In the genomic region with DNA sequence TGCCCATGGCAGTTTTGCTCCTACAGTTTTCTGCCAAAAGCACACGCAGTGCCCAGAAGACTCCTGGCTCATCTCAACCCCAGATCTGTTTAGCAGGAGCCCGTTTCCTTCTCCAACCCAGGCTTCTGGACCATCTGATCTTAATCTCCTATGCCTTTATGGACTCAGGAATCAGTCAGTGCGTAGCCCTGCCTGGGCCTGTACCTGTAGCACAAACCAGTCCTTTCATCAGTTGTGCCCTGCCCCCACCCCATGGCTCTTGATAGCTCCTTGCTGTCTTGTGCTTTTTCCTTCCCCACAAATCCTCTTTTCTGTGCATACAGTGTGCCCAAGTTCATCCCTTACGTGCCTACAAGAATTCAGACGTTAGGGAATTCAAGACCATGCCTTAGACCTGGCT, we compare ENCODE assay signal across 8 cellular contexts. TPM values are rescaled to one million over a fixed set of nuclear protein-coding genes. Genes with fewer than 3 reads are reported as not detected.
DNase-seq lines count a peak whose midpoint lies in the region; ATAC-seq, FAIRE-seq and TF ChIP-seq lines count a peak whose summit lies in the region.

No MANE protein-coding gene starts in this region.

- no TSS peak for BruUV-seq in GM12878 (replicated peaks; lab: Mats Ljungman, UMichigan)

- H3K27me3 Mint-ChIP-seq in memory B cell, result peaks cover 1% of the 10 kb centered on the region

- H3K36me3 ChIP-seq in left ventricle myocardium inferior, result peaks cover 28% of the 10 kb centered on the region
- H3K36me3 ChIP-seq in GM12878 (ENCODE audit: control insufficient read depth in 2 of 2, insufficient read depth in 2 of 2, low read length in 1 of 2), result no peaks in the 10 kb centered on the region; a peak in 1 of 4 replicates
- no peaks in the 10 kb centered on the region for H3K36me3 ChIP-seq in uterus

- in situ Hi-C loops in GM12878 (cut with MboI), result no loop called here

- no peak for FAIRE-seq in GM12878 (lab: Jason Lieb, UNC)

- H3K79me2 ChIP-seq in GM12878 (ENCODE audit: control insufficient read depth, insufficient read depth, low read length), result peaks cover 25% of the 10 kb centered on the region

- no peak for TF ChIP-seq EP300 in GM12878 (IDR thresholded peaks at IDR 0.05; ENCODE audit: borderline replicate concordance in 1 of 2, control insufficient read depth in 1 of 2, low read depth in 2 of 2, low read length in 2 of 2)

- RAD21 ChIA-PET in GM12878 (lab: Charles Lee; ENCODE audit: unreplicated experiment), result interaction anchor here (1.2 kb wide), 1 partner anchor 11 kb away, joined by 3 read pairs; no protein-coding TSS in a partner anchor

- H3K36me3 Mint-ChIP-seq in memory B cell, result peaks cover 32% of the 10 kb centered on the region

- DNase-seq in left ventricle myocardium inferior (no peak), left cardiac atrium (no peak), GM12878 (ENCODE audit: low read depth, low spot score) (no peak), memory B cell (ENCODE audit: low spot score in 2 of 2) (no peak), uterus (no peak), NCI-H1694 treated with DMSO at 0.1 percent for 48 hours (lab: John Stamatoyannopoulos, UW) (no peak)

- H3K9me3 ChIP-seq in left ventricle myocardium inferior (replicated peaks) (peaks cover 30% of the 10 kb centered on the region), GM12878 (replicated peaks; ENCODE audit: control insufficient read depth, insufficient read depth, low read length) (peaks cover 22% of the 10 kb centered on the region; the same call in 2 of the 3 replicates), uterus (no peaks in the 10 kb centered on the region)

- H3K4me2 ChIP-seq in GM12878 (ENCODE audit: control insufficient read depth, insufficient read depth), result peak overlapping the region; percentile 64

- peaks cover 8% of the 10 kb centered on the region for H3K9me3 Mint-ChIP-seq in memory B cell

- CTCF ChIA-PET in GM12878 (lab: Yijun Ruan, JAX), result no interaction called here

- peak overlapping the region; percentile 80 for H3K9ac ChIP-seq in GM12878 (ENCODE audit: control insufficient read depth, insufficient read depth, low read length)

- no peak for ATAC-seq in left cardiac atrium
- no peak for ATAC-seq in GM12878
- no peak for ATAC-seq in memory B cell (ENCODE audit: low read depth)
- ATAC-seq in HG03520 (IDR thresholded peaks at IDR 0.05; ENCODE audit: unreplicated experiment), result no peak
- ATAC-seq in HG03175 (IDR thresholded peaks at IDR 0.05; ENCODE audit: unreplicated experiment), result no peak

- no peak for TF ChIP-seq POLR2A in GM12878 (IDR thresholded peaks at IDR 0.05; ENCODE audit: low read depth, low read length)
- no peak for TF ChIP-seq POLR2A in uterus (IDR thresholded peaks at IDR 0.05)

- peaks cover 13% of the 10 kb centered on the region for H3K4me1 Mint-ChIP-seq in memory B cell

- H3K27ac Mint-ChIP-seq in memory B cell, result peak overlapping the region; percentile 36

- POLR2A ChIA-PET in GM12878 (lab: Charles Lee), result interaction anchor here (2.2 kb wide), 1 partner anchor 13 kb away, joined by 5 read pairs; no protein-coding TSS in a partner anchor

- no peak for TF ChIP-seq RAD21 in GM12878 (IDR thresholded peaks at IDR 0.05; ENCODE audit: insufficient read depth, low read depth, low read length)

- H3K4me3 Mint-ChIP-seq in memory B cell, result peak overlapping the region; percentile 100

- H3K27me3 ChIP-seq in left ventricle myocardium inferior (ENCODE audit: low read depth) (no peaks in the 10 kb centered on the region), GM12878 (replicated peaks in 1 of 2; ENCODE audit: control insufficient read depth in 2 of 2, insufficient read depth in 2 of 2, low read length in 1 of 2) (no peaks in the 10 kb centered on the region), uterus (no peaks in the 10 kb centered on the region)

- SMC1A ChIA-PET in GM12878 (lab: Charles Lee; ENCODE audit: uncharacterized antibody, unreplicated experiment), result interaction anchor here (1.2 kb wide), 1 partner anchor 13 kb away, joined by 3 read pairs; no protein-coding TSS in a partner anchor

- H3K4me1 ChIP-seq in left ventricle myocardium inferior (peaks cover 28% of the 10 kb centered on the region), GM12878 (ENCODE audit: control insufficient read depth, insufficient read depth, low read length) (peaks cover 5% of the 10 kb centered on the region; the same call in 1 of the 2 replicates), uterus (peaks cover 9 to 12% of the 10 kb centered on the region in 2 donors)

- H4K20me1 ChIP-seq in GM12878 (ENCODE audit: control insufficient read depth, insufficient read depth), result no peaks in the 10 kb centered on the region

- intact Hi-C loops in left ventricle myocardium inferior (cut with micrococcal nuclease) (no loop called here), left cardiac atrium (cut with DNase I) (no loop called here), GM12878 (cut with micrococcal nuclease; ENCODE audit: unreplicated experiment) (no loop called here), uterus (cut with DNase I; ENCODE audit: low total_unique reads) (no loop called here)

- 41% methylated on average over 5 of the region's 5 CpGs for WGBS in GM12878 (ENCODE audit: insufficient coverage, insufficient replicate concordance, low lambda C conversion rate, missing lambda C conversion rate)

- H3K4me3 ChIP-seq in left ventricle myocardium inferior (peak overlapping the region; percentile 83), GM12878 (peak overlapping the region; percentile 87), uterus (peak overlapping the region; percentile 77 to 86)

- peak overlapping the region; percentile 95 for H3K27ac ChIP-seq in left ventricle myocardium inferior (replicated peaks)
- H3K27ac ChIP-seq in GM12878 (ENCODE audit: control insufficient read depth, insufficient read depth), result peak overlapping the region; percentile 96; the same call in 1 of the 2 replicates
- H3K27ac ChIP-seq in uterus, result peak overlapping the region in 1 of 2 donors; percentile 90

- TF ChIP-seq CTCF in left ventricle myocardium inferior (IDR thresholded peaks at IDR 0.05; ENCODE audit: borderline replicate concordance) (no peak), GM12878 (IDR thresholded peaks at IDR 0.05 in 2 of 3, conservative IDR thresholded peaks at IDR 0.05 in 1 of 3; ENCODE audit: control insufficient read depth in 2 of 3, extremely low read depth in 1 of 3, insufficient read depth in 1 of 3, low read depth in 3 of 3, low read length in 3 of 3) (no peak), uterus (IDR thresholded peaks at IDR 0.05) (no peak)

- peak overlapping the region; percentile 95; the same call in 1 of the 2 replicates for H2AFZ ChIP-seq in GM12878 (ENCODE audit: control insufficient read depth, low read depth, low read length)

TF ChIP-seq in GM12878, 131 proteins besides CTCF, POLR2A, EP300 and RAD21:
- no peak for TF ChIP-seq IKZF2 (IDR thresholded peaks at IDR 0.05)
- TF ChIP-seq, protein P1, sequence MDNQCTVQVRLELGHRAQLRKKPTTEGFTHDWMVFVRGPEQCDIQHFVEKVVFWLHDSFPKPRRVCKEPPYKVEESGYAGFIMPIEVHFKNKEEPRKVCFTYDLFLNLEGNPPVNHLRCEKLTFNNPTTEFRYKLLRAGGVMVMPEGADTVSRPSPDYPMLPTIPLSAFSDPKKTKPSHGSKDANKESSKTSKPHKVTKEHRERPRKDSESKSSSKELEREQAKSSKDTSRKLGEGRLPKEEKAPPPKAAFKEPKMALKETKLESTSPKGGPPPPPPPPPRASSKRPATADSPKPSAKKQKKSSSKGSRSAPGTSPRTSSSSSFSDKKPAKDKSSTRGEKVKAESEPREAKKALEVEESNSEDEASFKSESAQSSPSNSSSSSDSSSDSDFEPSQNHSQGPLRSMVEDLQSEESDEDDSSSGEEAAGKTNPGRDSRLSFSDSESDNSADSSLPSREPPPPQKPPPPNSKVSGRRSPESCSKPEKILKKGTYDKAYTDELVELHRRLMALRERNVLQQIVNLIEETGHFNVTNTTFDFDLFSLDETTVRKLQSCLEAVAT (IDR thresholded peaks at IDR 0.05), result 0 out of 2 replicates have a peak, but pooled peaks have one; percentile 37
- no peak for TF ChIP-seq ZNF274 (IDR thresholded peaks at IDR 0.05; ENCODE audit: insufficient read depth, insufficient read length)
- no peak for TF ChIP-seq NFXL1 (IDR thresholded peaks at IDR 0.05; ENCODE audit: borderline replicate concordance)

RNA-seq across cellular contexts. Expression of a gene that starts 1.5 kb away (rescaled TPM):
- total RNA-seq in left ventricle myocardium inferior (5.9 TPM), left cardiac atrium (1 to 10 TPM; 4.0 to 7.1 TPM), GM12878 (2014; rRNA removed) (5.4 and 7.7 TPM in 2 replicates), GM12878 (2014; rRNA removed; fragmentation: Illumina TruSeq; extraction: Trizol) (7.0 and 7.6 TPM in 2 replicates), GM12878 (2021) (5.2 and 5.3 TPM in 2 replicates), uterus (10 to 100 TPM in 3 of 4 donors, 1 to 10 TPM in 1; 2.6 to 20.9 (median 16.1) TPM)
- total RNA-seq in GM12878 (2013; cell fraction: nucleolus; rRNA removed), result 63.4 and 68.2 TPM in 2 replicates
- 0.88 TPM for polyA plus RNA-seq in GM12878 (2011; ENCODE audit: low read depth)
- polyA plus RNA-seq in GM12878 (2011; rRNA removed) (3.6 and 4.6 TPM in 2 replicates), GM12878 (2014; fragmentation: Illumina TruSeq; extraction: Trizol) (3.4 and 5.0 TPM in 2 replicates), GM12878 (2014; fragmentation: Nextera tagmentation; extraction: Ambion mirVana) (1 to 10 TPM; 1.1 to 1.7 TPM), GM12878 (2014; rRNA removed) (2.9 and 3.4 TPM in 2 replicates), GM12878 (2016; fragmentation: Nextera tagmentation; extraction: Ambion mirVana) (1 to 10 TPM; 4.3 to 4.5 TPM)
- 2.3 and 2.9 TPM in 2 replicates for polyA plus RNA-seq in GM12878 (2011; cell fraction: cytosol; rRNA removed)
- 4.9 and 6.5 TPM in 2 replicates for polyA plus RNA-seq in GM12878 (2011; cell fraction: nucleus; rRNA removed)
- 1.7 and 2.5 TPM in 2 replicates for polyA plus RNA-seq in GM12878 (2012)
- 6.1 and 8.0 TPM in 2 replicates for polyA minus RNA-seq in GM12878 (2011; rRNA and poly(A)+ RNA removed)
- 2.8 and 3.3 TPM in 2 replicates for polyA minus RNA-seq in GM12878 (2011; cell fraction: cytosol; rRNA and poly(A)+ RNA removed)
- polyA minus RNA-seq in GM12878 (2011; cell fraction: nucleus; rRNA and poly(A)+ RNA removed), result 13.4 and 28.7 TPM in 2 replicates
